Comparison of ENCODE assay signal across 1 cellular context in the genomic region with DNA sequence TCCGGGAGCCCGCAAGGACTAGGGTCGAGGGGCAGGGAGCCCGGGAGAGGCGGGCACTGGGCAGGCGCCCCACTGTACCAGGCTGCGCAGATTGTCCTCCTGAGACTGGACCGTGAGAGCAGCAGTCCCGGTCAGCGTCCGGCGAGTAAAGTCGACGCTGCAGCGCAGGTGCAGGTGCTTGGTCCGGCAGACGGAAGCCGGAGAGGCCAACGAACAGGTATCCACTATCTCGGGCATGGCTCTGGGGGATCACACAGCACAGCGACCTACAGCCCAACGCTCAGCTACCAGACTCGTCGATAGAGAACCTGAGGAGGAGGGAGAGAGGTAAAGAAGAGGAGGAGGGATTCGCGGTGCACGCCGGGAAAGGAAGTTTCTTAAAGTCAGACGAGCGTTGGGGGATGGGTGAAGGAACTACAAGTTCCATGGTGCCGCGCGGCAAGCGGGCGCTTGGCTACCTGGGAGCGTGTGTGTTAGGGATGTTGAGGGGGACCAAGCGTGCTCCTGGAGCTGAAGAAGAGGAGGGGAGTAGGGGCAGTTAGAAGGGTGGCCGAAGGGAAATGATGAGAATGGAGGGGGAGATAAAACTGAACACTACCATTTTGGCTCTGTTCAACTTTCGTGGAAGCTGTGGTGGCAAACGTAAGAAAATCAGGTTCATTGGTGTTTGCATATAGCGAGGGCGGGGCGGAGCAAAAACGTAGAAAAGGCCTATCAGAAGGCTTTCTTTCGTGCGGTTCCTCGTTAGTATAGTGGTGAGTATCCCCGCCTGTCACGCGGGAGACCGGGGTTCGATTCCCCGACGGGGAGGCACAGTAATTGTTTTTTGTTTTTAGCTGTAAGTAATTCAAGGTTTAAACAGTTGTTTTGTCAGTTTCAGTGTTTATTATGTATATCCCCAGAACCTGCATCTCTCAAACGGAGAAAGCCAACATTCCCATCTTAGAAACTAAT.
TF ChIP-seq lines count a peak whose summit lies in the region.

TSS of gene LTA4H (minus strand) at position 305 of the 954 bp plus-strand sequence. CDS start at position 237, 68 bp downstream.

TF ChIP-seq in GM12878, 131 proteins besides CTCF, POLR2A, EP300 and RAD21 (continued from another document and continues in another):
- peak in 1 of 2 experiments; percentile 53; a peak in 1 of 3 replicates for TF ChIP-seq EGR1 (IDR thresholded peaks at IDR 0.05; ENCODE audit: borderline replicate concordance in 1 of 2, low read depth in 2 of 2, low read length in 2 of 2)
- TF ChIP-seq ESRRA (IDR thresholded peaks at IDR 0.05; ENCODE audit: low read length), result peak; percentile 72; the same call in 1 of the 2 replicates
- TF ChIP-seq POLR2AphosphoS5 (IDR thresholded peaks at IDR 0.05; ENCODE audit: low read length), result peak; percentile 87
- peak; percentile 89 for TF ChIP-seq IKZF1 (conservative IDR thresholded peaks at IDR 0.05)
- TF ChIP-seq DPF2 (IDR thresholded peaks at IDR 0.05), result peak; percentile 4; the same call in 1 of the 2 replicates
- 0 out of 2 replicates have a peak, but pooled peaks have one; percentile 65 for TF ChIP-seq CREB1 (IDR thresholded peaks at IDR 0.05; ENCODE audit: low read depth)
- TF ChIP-seq GABPA (IDR thresholded peaks at IDR 0.05; ENCODE audit: low read depth), result peak; percentile 67; the same call in 1 of the 2 replicates
- peak; percentile 100 for TF ChIP-seq SREBF2 (IDR thresholded peaks at IDR 0.05; ENCODE audit: low read length)
- peak; percentile 19 for TF ChIP-seq MAX (IDR thresholded peaks at IDR 0.05; ENCODE audit: low read depth, low read length)
- no peak for TF ChIP-seq PAX5 (IDR thresholded peaks at IDR 0.05; ENCODE audit: borderline replicate concordance, low read depth, low read length)
- TF ChIP-seq MEF2B (IDR thresholded peaks at IDR 0.05; ENCODE audit: partially characterized antibody, poor library complexity, severe bottlenecking), result peak; percentile 13
- TF ChIP-seq POU2F2 (IDR thresholded peaks at IDR 0.05; ENCODE audit: borderline replicate concordance, low read depth, low read length), result peak; percentile 97
- no peak for TF ChIP-seq CHD1 (IDR thresholded peaks at IDR 0.05; ENCODE audit: low read depth, low read length)
- TF ChIP-seq JUND (IDR thresholded peaks at IDR 0.05; ENCODE audit: low read depth, low read length), result no peak
- TF ChIP-seq, protein P1, sequence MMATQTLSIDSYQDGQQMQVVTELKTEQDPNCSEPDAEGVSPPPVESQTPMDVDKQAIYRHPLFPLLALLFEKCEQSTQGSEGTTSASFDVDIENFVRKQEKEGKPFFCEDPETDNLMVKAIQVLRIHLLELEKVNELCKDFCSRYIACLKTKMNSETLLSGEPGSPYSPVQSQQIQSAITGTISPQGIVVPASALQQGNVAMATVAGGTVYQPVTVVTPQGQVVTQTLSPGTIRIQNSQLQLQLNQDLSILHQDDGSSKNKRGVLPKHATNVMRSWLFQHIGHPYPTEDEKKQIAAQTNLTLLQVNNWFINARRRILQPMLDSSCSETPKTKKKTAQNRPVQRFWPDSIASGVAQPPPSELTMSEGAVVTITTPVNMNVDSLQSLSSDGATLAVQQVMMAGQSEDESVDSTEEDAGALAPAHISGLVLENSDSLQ (IDR thresholded peaks at IDR 0.05), result peak; percentile 73
- TF ChIP-seq HCFC1 (IDR thresholded peaks at IDR 0.05; ENCODE audit: low read length), result peak; percentile 97
- TF ChIP-seq, protein P2, sequence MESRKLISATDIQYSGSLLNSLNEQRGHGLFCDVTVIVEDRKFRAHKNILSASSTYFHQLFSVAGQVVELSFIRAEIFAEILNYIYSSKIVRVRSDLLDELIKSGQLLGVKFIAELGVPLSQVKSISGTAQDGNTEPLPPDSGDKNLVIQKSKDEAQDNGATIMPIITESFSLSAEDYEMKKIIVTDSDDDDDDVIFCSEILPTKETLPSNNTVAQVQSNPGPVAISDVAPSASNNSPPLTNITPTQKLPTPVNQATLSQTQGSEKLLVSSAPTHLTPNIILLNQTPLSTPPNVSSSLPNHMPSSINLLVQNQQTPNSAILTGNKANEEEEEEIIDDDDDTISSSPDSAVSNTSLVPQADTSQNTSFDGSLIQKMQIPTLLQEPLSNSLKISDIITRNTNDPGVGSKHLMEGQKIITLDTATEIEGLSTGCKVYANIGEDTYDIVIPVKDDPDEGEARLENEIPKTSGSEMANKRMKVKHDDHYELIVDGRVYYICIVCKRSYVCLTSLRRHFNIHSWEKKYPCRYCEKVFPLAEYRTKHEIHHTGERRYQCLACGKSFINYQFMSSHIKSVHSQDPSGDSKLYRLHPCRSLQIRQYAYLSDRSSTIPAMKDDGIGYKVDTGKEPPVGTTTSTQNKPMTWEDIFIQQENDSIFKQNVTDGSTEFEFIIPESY (IDR thresholded peaks at IDR 0.05), result peak; percentile 36; the same call in 1 of the 2 replicates
- TF ChIP-seq, protein P3, sequence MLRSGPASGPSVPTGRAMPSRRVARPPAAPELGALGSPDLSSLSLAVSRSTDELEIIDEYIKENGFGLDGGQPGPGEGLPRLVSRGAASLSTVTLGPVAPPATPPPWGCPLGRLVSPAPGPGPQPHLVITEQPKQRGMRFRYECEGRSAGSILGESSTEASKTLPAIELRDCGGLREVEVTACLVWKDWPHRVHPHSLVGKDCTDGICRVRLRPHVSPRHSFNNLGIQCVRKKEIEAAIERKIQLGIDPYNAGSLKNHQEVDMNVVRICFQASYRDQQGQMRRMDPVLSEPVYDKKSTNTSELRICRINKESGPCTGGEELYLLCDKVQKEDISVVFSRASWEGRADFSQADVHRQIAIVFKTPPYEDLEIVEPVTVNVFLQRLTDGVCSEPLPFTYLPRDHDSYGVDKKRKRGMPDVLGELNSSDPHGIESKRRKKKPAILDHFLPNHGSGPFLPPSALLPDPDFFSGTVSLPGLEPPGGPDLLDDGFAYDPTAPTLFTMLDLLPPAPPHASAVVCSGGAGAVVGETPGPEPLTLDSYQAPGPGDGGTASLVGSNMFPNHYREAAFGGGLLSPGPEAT (IDR thresholded peaks at IDR 0.05; ENCODE audit: low read depth), result peak; percentile 57
- peak; percentile 79; the same call in 1 of the 2 replicates for TF ChIP-seq RB1 (IDR thresholded peaks at IDR 0.05; ENCODE audit: borderline replicate concordance)
- TF ChIP-seq SMAD5 (IDR thresholded peaks at IDR 0.05; ENCODE audit: low read depth), result no peak
- TF ChIP-seq NFIC (IDR thresholded peaks at IDR 0.05; ENCODE audit: low read depth, low read length), result peak; percentile 47; the same call in 1 of the 2 replicates
- peak; percentile 47; the same call in 1 of the 2 replicates for TF ChIP-seq CBFB (IDR thresholded peaks at IDR 0.05; ENCODE audit: low read depth)
- TF ChIP-seq TBL1XR1 (IDR thresholded peaks at IDR 0.05; ENCODE audit: low read depth, low read length), result peak; percentile 97
- no peak; the same call in 1 of the 2 replicates for TF ChIP-seq NR2F1 (conservative IDR thresholded peaks at IDR 0.05)
- TF ChIP-seq SMAD1 (IDR thresholded peaks at IDR 0.05; ENCODE audit: low read depth, partially characterized antibody), result no peak
- peak; percentile 41; the same call in 1 of the 2 replicates for TF ChIP-seq ELK1 (IDR thresholded peaks at IDR 0.05; ENCODE audit: low read depth, low read length)
- peak; percentile 88 for TF ChIP-seq RUNX3 (IDR thresholded peaks at IDR 0.05; ENCODE audit: low read length)
- peak; percentile 98 for TF ChIP-seq HDGF (IDR thresholded peaks at IDR 0.05)
- TF ChIP-seq ZSCAN29 (IDR thresholded peaks at IDR 0.05), result peak; percentile 89
- TF ChIP-seq BHLHE40 (IDR thresholded peaks at IDR 0.05; ENCODE audit: borderline replicate concordance in 1 of 2, low read depth in 2 of 2, low read length in 1 of 2), result peak; percentile 14 to 53; a peak in 2 of 4 replicates
- TF ChIP-seq CREM (IDR thresholded peaks at IDR 0.05; ENCODE audit: low read depth), result peak; percentile 73
- peak; percentile 34; the same call in 1 of the 2 replicates for TF ChIP-seq IRF4 (IDR thresholded peaks at IDR 0.05; ENCODE audit: low read depth, low read length)
- no peak for TF ChIP-seq EED (IDR thresholded peaks at IDR 0.05; ENCODE audit: low read depth)
- no peak for TF ChIP-seq NFYA (IDR thresholded peaks at IDR 0.05; ENCODE audit: borderline replicate concordance, low read depth, low read length)
- no peak for TF ChIP-seq MYB (IDR thresholded peaks at IDR 0.05; ENCODE audit: borderline replicate concordance, low read depth, low read length)
- peak; percentile 8; the same call in 1 of the 2 replicates for TF ChIP-seq SPI1 (IDR thresholded peaks at IDR 0.05; ENCODE audit: borderline replicate concordance, insufficient read depth, low read depth, low read length)
- no peak for TF ChIP-seq E2F8 (IDR thresholded peaks at IDR 0.05; ENCODE audit: low read depth, partially characterized antibody)
- no peak for TF ChIP-seq CEBPZ (IDR thresholded peaks at IDR 0.05; ENCODE audit: low read depth, low read length)
- peak; percentile 86 for TF ChIP-seq MXI1 (IDR thresholded peaks at IDR 0.05; ENCODE audit: low read depth, low read length)
- TF ChIP-seq NFXL1 (IDR thresholded peaks at IDR 0.05; ENCODE audit: borderline replicate concordance), result peak; percentile 94
- peak; percentile 96 for TF ChIP-seq SIX5 (IDR thresholded peaks at IDR 0.05; ENCODE audit: low read depth, low read length, severe bottlenecking)
- TF ChIP-seq ZNF24 (IDR thresholded peaks at IDR 0.05), result peak; percentile 100
- peak; percentile 78; the same call in 1 of the 2 replicates for TF ChIP-seq ATF7 (IDR thresholded peaks at IDR 0.05; ENCODE audit: low read depth)
- TF ChIP-seq SMARCA5 (IDR thresholded peaks at IDR 0.05), result peak; percentile 91
- TF ChIP-seq, protein P4, sequence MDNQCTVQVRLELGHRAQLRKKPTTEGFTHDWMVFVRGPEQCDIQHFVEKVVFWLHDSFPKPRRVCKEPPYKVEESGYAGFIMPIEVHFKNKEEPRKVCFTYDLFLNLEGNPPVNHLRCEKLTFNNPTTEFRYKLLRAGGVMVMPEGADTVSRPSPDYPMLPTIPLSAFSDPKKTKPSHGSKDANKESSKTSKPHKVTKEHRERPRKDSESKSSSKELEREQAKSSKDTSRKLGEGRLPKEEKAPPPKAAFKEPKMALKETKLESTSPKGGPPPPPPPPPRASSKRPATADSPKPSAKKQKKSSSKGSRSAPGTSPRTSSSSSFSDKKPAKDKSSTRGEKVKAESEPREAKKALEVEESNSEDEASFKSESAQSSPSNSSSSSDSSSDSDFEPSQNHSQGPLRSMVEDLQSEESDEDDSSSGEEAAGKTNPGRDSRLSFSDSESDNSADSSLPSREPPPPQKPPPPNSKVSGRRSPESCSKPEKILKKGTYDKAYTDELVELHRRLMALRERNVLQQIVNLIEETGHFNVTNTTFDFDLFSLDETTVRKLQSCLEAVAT (IDR thresholded peaks at IDR 0.05), result peak; percentile 95
- no peak for TF ChIP-seq CEBPB (IDR thresholded peaks at IDR 0.05; ENCODE audit: borderline replicate concordance in 1 of 2, low read depth in 2 of 2, low read length in 2 of 2)
